ENCODE assay signal across 1 cellular context in genomic region chr10:68336952-68337351, GRCh38.
TF ChIP-seq lines count a peak whose summit lies in the region.

No MANE protein-coding gene starts in this region.

TF ChIP-seq in K562, 482 proteins besides CTCF, POLR2A, EP300 and RAD21 (continued from another document):
- TF ChIP-seq POLR2AphosphoS5 (IDR thresholded peaks at IDR 0.05; ENCODE audit: control insufficient read depth, insufficient read depth, low read depth, low read length) (peak; percentile 33; the same call in 1 of the 2 replicates), CBFA2T2 (conservative IDR thresholded peaks at IDR 0.05) (no peak), RBFOX2 (IDR thresholded peaks at IDR 0.05; ENCODE audit: low read depth, low read length) (peak; percentile 27; the same call in 1 of the 2 replicates), CEBPB (tag; IDR thresholded peaks at IDR 0.05) (0 out of 2 replicates have a peak, but pooled peaks have one; percentile 28), CEBPG (CRISPR knock-in tag; IDR thresholded peaks at IDR 0.05) (no peak), CEBPG (tag; conservative IDR thresholded peaks at IDR 0.05 in 1 of 2, IDR thresholded peaks at IDR 0.05 in 1 of 2) (peak; percentile 5 to 63; a peak in 1 of 4 replicates), TAL1 (IDR thresholded peaks at IDR 0.05) (no peak), IRF9 (tag; IDR thresholded peaks at IDR 0.05) (0 out of 2 replicates have a peak, but pooled peaks have one; percentile 18), YBX1 (IDR thresholded peaks at IDR 0.05) (no peak)
- TF ChIP-seq, protein P1, sequence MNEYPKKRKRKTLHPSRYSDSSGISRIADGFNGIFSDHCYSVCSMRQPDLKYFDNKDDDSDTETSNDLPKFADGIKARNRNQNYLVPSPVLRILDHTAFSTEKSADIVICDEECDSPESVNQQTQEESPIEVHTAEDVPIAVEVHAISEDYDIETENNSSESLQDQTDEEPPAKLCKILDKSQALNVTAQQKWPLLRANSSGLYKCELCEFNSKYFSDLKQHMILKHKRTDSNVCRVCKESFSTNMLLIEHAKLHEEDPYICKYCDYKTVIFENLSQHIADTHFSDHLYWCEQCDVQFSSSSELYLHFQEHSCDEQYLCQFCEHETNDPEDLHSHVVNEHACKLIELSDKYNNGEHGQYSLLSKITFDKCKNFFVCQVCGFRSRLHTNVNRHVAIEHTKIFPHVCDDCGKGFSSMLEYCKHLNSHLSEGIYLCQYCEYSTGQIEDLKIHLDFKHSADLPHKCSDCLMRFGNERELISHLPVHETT (CRISPR knock-in tag; conservative IDR thresholded peaks at IDR 0.05 in 1 of 2, IDR thresholded peaks at IDR 0.05 in 1 of 2), result no peak
TF ChIP-seq in K562: peak in this region for 5.
